17 cellular contexts compared by ENCODE assay signal in genomic region chr5:158634713-158635112, GRCh38.
"Had no signal": no experiment of that assay in that cellular context is flagged by ENCODE, and none has a peak within 500 bp of the region (broad histone marks: within the 10 kb centered on the region; RNA-seq: fewer than 3 reads in every experiment).

No MANE protein-coding gene starts in this region.

- H3K36me3 ChIP-seq: adrenal gland, uterus had no signal

- H3K9me3 ChIP-seq: adrenal gland, uterus had no signal

- H3K4me1 ChIP-seq: adrenal gland, uterus had no signal

- H3K4me3 ChIP-seq: adrenal gland, uterus had no signal

- FAIRE-seq: colon, endothelial cell of umbilical vein had no signal

- ATAC-seq: natural killer cell; stimulated activated naive CD8-positive, alpha-beta T cell treated with anti-CD3 and anti-CD28 coated beads, Interleukin-15, amount 100 ng/mL, for 72 hours; WTC11 had no signal

- H3K27me3 ChIP-seq: adrenal gland, uterus had no signal

- DNase-seq: activated CD4-positive, alpha-beta T cell treated with anti-CD3 and anti-CD28 coated beads, Interleukin-2, amount 10 ng/mL, durations not matched to agents 24 days and 14 days; activated CD8-positive, alpha-beta memory T cell treated with anti-CD3 and anti-CD28 coated beads for 24 hours; activated naive CD4-positive, alpha-beta T cell treated with anti-CD3 and anti-CD28 coated beads, Interleukin-2, amount 10 ng/mL, durations not matched to agents 7 days and 5 days; activated T-cell treated with anti-CD3 and anti-CD28 coated beads for 4 hours; adrenal gland; effector CD4-positive, alpha-beta T cell; head of caudate nucleus; mammary epithelial cell; natural killer cell; occipital lobe; stimulated activated CD4-positive, alpha-beta T cell treated with anti-CD3 and anti-CD28 coated beads, Interleukin-4, amount 100 ng/mL, for 1 hour; stimulated activated CD8-positive, alpha-beta memory T cell treated with anti-CD3 and anti-CD28 coated beads, Interleukin-4, amount 100 ng/mL, for 48 hours; stimulated activated naive CD8-positive, alpha-beta T cell treated with anti-CD3 and anti-CD28 coated beads, Interleukin-15, amount 100 ng/mL, for 72 hours; uterus had no signal

- H3K27ac ChIP-seq: adrenal gland had no signal
